11 cellular contexts compared by ENCODE assay signal in the genomic region with DNA sequence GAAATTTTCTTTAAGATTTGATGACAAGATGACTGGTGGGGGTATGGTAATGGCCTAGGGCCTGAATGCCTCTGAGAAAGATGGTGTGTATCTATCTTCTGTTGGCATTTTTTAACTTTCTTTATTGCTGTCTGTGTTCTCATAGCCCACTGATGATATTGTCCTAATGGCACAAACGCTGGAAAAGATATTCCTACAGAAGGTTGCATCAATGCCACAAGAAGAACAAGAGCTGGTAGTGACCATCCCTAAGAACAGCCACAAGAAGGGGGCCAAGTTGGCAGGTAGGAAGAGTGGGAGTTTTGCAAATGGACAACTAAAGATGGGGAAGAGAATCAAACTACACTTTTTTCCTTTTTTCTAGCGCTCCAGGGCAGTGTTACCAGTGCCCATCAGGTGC. TPM values are rescaled to one million over a fixed set of nuclear protein-coding genes. Genes with fewer than 3 reads are reported as not detected.
DNase-seq lines count a peak whose midpoint lies in the region; ATAC-seq, FAIRE-seq and TF ChIP-seq lines count a peak whose summit lies in the region.
"Had no signal": no experiment of that assay in that cellular context is flagged by ENCODE, and none has a peak within 500 bp of the region (broad histone marks: within the 10 kb centered on the region; RNA-seq: fewer than 3 reads in every experiment).

No MANE protein-coding gene starts in this region.

- peak overlapping the region; percentile 99 for H3K4me2 ChIP-seq in smooth muscle cell

- TF ChIP-seq CTCF in WI38 (IDR thresholded peaks at IDR 0.05; ENCODE audit: low read depth, low read length) (no peak), fibroblast of pulmonary artery (IDR thresholded peaks at IDR 0.05; ENCODE audit: low read length, missing control alignments) (no peak), smooth muscle cell (IDR thresholded peaks at IDR 0.05; ENCODE audit: borderline replicate concordance, insufficient read depth, poor library complexity, severe bottlenecking) (no peak)

- H3K9me3 Mint-ChIP-seq in activated CD4-positive, alpha-beta T cell treated with anti-CD3 and anti-CD28 coated beads, Interleukin-2, amount 10 ng/mL, durations not matched to agents 7 days and 5 days = no peaks in the 10 kb centered on the region

- peaks cover 69% of the 10 kb centered on the region for H3F3A ChIP-seq in smooth muscle cell (ENCODE audit: low read depth)

- H3K9ac ChIP-seq in smooth muscle cell (ENCODE audit: low read depth) = no peak overlapping the region
- H3K9ac ChIP-seq: parathyroid adenoma had no signal

- H2AFZ ChIP-seq in smooth muscle cell (ENCODE audit: low read depth) = no peak overlapping the region
- H2AFZ ChIP-seq: parathyroid adenoma had no signal

- H3K4me3 Mint-ChIP-seq in activated CD4-positive, alpha-beta T cell treated with anti-CD3 and anti-CD28 coated beads, Interleukin-2, amount 10 ng/mL, durations not matched to agents 7 days and 5 days = peak overlapping the region; percentile 89

- no peak for FAIRE-seq in RCC 7860 (lab: Jason Lieb, UNC)
- FAIRE-seq: frontal cortex had no signal

- H3K9me3 ChIP-seq in smooth muscle cell (replicated peaks; ENCODE audit: low read depth) = no peaks in the 10 kb centered on the region

- peaks cover 44% of the 10 kb centered on the region for H3K36me3 ChIP-seq in smooth muscle cell (ENCODE audit: low read depth)

- whole genome bisulfite sequencing in smooth muscle cell (ENCODE audit: low lambda C conversion rate) = 91% methylated on average over 2 of the region's 2 CpGs

- DNase-seq in activated CD4-positive, alpha-beta T cell treated with anti-CD3 and anti-CD28 coated beads, Interleukin-2, amount 10 ng/mL, durations not matched to agents 7 days and 5 days = no peak
- no peak for DNase-seq in activated CD4-positive, alpha-beta T cell treated with anti-CD3 and anti-CD28 coated beads for 1 hour
- DNase-seq in fibroblast of pulmonary artery (ENCODE audit: low read depth) (no peak), smooth muscle cell (lab: John Stamatoyannopoulos, UW; ENCODE audit: unreplicated experiment) (no peak), RCC 7860 (ENCODE audit: low spot score) (no peak), germinal center (ENCODE audit: low spot score) (no peak)
- DNase-seq: NK-92 treated with Interleukin-12 subunit alpha and Interleukin-12 subunit beta, amount 100 ng/mL, for 24 hours had no signal

- H3K4me1 Mint-ChIP-seq in activated CD4-positive, alpha-beta T cell treated with anti-CD3 and anti-CD28 coated beads, Interleukin-2, amount 10 ng/mL, durations not matched to agents 7 days and 5 days = peaks cover 51% of the 10 kb centered on the region

- peaks cover 88% of the 10 kb centered on the region for H4K20me1 ChIP-seq in smooth muscle cell (ENCODE audit: low read depth)

- H3K4me3 ChIP-seq in WI38 (ENCODE audit: low read depth, low read length) = peak overlapping the region; percentile 64
- peak overlapping the region; percentile 100 for H3K4me3 ChIP-seq in fibroblast of pulmonary artery (replicated peaks; ENCODE audit: low read depth, low read length)
- peak overlapping the region; percentile 96 for H3K4me3 ChIP-seq in smooth muscle cell

- peaks cover 75% of the 10 kb centered on the region for H3K79me2 ChIP-seq in smooth muscle cell (ENCODE audit: low read depth)

- peaks cover 98% of the 10 kb centered on the region for H3K36me3 Mint-ChIP-seq in activated CD4-positive, alpha-beta T cell treated with anti-CD3 and anti-CD28 coated beads, Interleukin-2, amount 10 ng/mL, durations not matched to agents 7 days and 5 days (ENCODE audit: low read depth)

- CTCF ChIA-PET in activated CD4-positive, alpha-beta T cell treated with anti-CD3 and anti-CD28 coated beads, Interleukin-2, amount 10 ng/mL, durations not matched to agents 7 days and 5 days (lab: Charles Lee) = interaction anchor here (0.5 to 11.4 kb wide), 2 partner anchors 10 to 21 kb away, joined by 4 to 130 read pairs; no protein-coding TSS in a partner anchor

- peaks cover 13% of the 10 kb centered on the region for H3K4me1 ChIP-seq in smooth muscle cell (ENCODE audit: low read depth)

- POLR2A ChIA-PET in activated CD4-positive, alpha-beta T cell treated with anti-CD3 and anti-CD28 coated beads, Interleukin-2, amount 10 ng/mL, durations not matched to agents 7 days and 5 days (lab: Charles Lee) = no interaction called here

- H3K27ac ChIP-seq in smooth muscle cell (ENCODE audit: low read depth) = peak overlapping the region; percentile 18
- H3K27ac ChIP-seq: parathyroid adenoma had no signal

- H3K27ac Mint-ChIP-seq in activated CD4-positive, alpha-beta T cell treated with anti-CD3 and anti-CD28 coated beads, Interleukin-2, amount 10 ng/mL, durations not matched to agents 7 days and 5 days = no peak overlapping the region

- no peak for ATAC-seq in GM19351 (IDR thresholded peaks at IDR 0.05; ENCODE audit: unreplicated experiment)

- H3K27me3 ChIP-seq in smooth muscle cell (ENCODE audit: low read depth) = no peaks in the 10 kb centered on the region

- H3K27me3 Mint-ChIP-seq in activated CD4-positive, alpha-beta T cell treated with anti-CD3 and anti-CD28 coated beads, Interleukin-2, amount 10 ng/mL, durations not matched to agents 7 days and 5 days = no peaks in the 10 kb centered on the region

RNA-seq across cellular contexts. Expression of a gene that starts 7.5 kb away (rescaled TPM):
- 100 to 1,000 TPM; 334 to 383 TPM for total RNA-seq in activated CD4-positive, alpha-beta T cell treated with anti-CD3 and anti-CD28 coated beads, Interleukin-2, amount 10 ng/mL, durations not matched to agents 7 days and 5 days
- total RNA-seq in smooth muscle cell = 205 and 244 TPM in 2 replicates
- 162 and 197 TPM in 2 replicates for polyA plus RNA-seq in smooth muscle cell

RNA-seq across cellular contexts. Expression of a gene that starts 23.0 kb away (rescaled TPM):
- 10 to 100 TPM; 24.0 to 26.8 TPM for total RNA-seq in activated CD4-positive, alpha-beta T cell treated with anti-CD3 and anti-CD28 coated beads, Interleukin-2, amount 10 ng/mL, durations not matched to agents 7 days and 5 days
- 0.90 and 3.1 TPM in 2 replicates for total RNA-seq in smooth muscle cell
- polyA plus RNA-seq in smooth muscle cell = 4.0 and 4.8 TPM in 2 replicates

RNA-seq across cellular contexts. Expression of a gene that starts 33.5 kb away (rescaled TPM):
- total RNA-seq in activated CD4-positive, alpha-beta T cell treated with anti-CD3 and anti-CD28 coated beads, Interleukin-2, amount 10 ng/mL, durations not matched to agents 7 days and 5 days = 1 to 10 TPM; 1.5 to 1.6 TPM
- total RNA-seq in smooth muscle cell = 0.09 TPM in 1 of 2 replicates, not detected in the other
- 0.26 TPM in 1 of 2 replicates, not detected in the other for polyA plus RNA-seq in smooth muscle cell

RNA-seq across cellular contexts. Expression of a gene that starts 35.1 kb away (rescaled TPM):
- total RNA-seq in activated CD4-positive, alpha-beta T cell treated with anti-CD3 and anti-CD28 coated beads, Interleukin-2, amount 10 ng/mL, durations not matched to agents 7 days and 5 days = 1 to 10 TPM; 8.1 to 8.5 TPM
- not detected in 2 replicates for total RNA-seq in smooth muscle cell
- not detected in 2 replicates for polyA plus RNA-seq in smooth muscle cell
